15 cellular contexts compared by ENCODE assay signal in the genomic region with DNA sequence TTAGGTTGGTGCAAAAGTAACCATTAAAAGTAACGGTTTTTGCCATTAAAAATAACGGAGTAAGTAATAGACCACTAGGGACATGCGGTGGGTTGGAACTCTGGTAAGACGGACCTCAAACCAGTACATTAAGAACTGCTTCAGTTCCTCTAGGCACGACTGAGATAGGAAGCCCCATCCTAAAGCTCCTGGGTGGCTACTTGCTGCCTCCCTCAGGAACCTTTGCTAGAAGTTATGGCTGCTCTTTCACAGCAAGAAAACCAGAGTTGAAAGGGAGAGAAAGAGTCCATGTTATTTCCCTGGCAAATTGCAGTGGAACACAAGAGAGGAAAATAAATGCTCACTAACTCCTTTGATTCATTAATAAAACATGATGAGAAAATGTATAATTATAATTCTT. TPM values are rescaled to one million over a fixed set of nuclear protein-coding genes. Genes with fewer than 3 reads are reported as not detected.
"Had no signal": no experiment of that assay in that cellular context is flagged by ENCODE, and none has a peak within 500 bp of the region (broad histone marks: within the 10 kb centered on the region; RNA-seq: fewer than 3 reads in every experiment).

No MANE protein-coding gene starts in this region.

- DNase-seq: activated CD4-positive, CD25-positive, alpha-beta regulatory T cell treated with anti-CD3 and anti-CD28 coated beads, Interleukin-2, amount 50 U/mL, for 72 hours; activated naive CD4-positive, alpha-beta T cell treated with anti-CD3 and anti-CD28 coated beads for 36 hours; activated naive CD8-positive, alpha-beta T cell treated with anti-CD3 and anti-CD28 coated beads, Interleukin-2, amount 50 U/mL, for 24 hours; foreskin keratinocyte; glutamatergic neuron; hypothalamus; mesenchymal stem cell; natural killer cell; sigmoid colon; spleen had no signal

- H3K36me3 ChIP-seq: cardiac muscle cell, neutrophil, sigmoid colon, spleen had no signal

- H2AFZ ChIP-seq: parathyroid adenoma had no signal

- ATAC-seq: activated naive CD8-positive, alpha-beta T cell treated with anti-CD3 and anti-CD28 coated beads, Interleukin-2, amount 50 U/mL, for 24 hours; activated T-helper 17 cell treated with anti-CD3 and anti-CD28 coated beads, Interleukin-2, amount 50 U/mL, for 72 hours; foreskin keratinocyte; natural killer cell had no signal

- H3K27me3 ChIP-seq: cardiac muscle cell, foreskin keratinocyte, sigmoid colon, spleen had no signal

- H3K4me3 ChIP-seq: cardiac muscle cell, sigmoid colon, spleen had no signal

- H3K9ac ChIP-seq: parathyroid adenoma had no signal

- H3K27ac ChIP-seq: cardiac muscle cell, foreskin keratinocyte, neutrophil, parathyroid adenoma, sigmoid colon, spleen had no signal

- H3K4me1 ChIP-seq: foreskin keratinocyte, parathyroid adenoma, sigmoid colon, spleen had no signal

- H3K79me2 ChIP-seq: parathyroid adenoma had no signal

- FAIRE-seq: astrocyte had no signal

- H3K9me3 ChIP-seq: neutrophil, sigmoid colon had no signal

RNA-seq across cellular contexts. Expression of a gene that starts 47.6 kb away (rescaled TPM):
- total RNA-seq: activated naive CD4-positive, alpha-beta T cell treated with anti-CD3 and anti-CD28 coated beads for 36 hours; activated T-helper 17 cell treated with anti-CD3 and anti-CD28 coated beads, Interleukin-2, amount 50 U/mL, for 72 hours; cardiac muscle cell had no signal
